In genomic region chrX:105136786-105137185, GRCh38 we compare ENCODE assay signal across 17 cellular contexts.
A peak's percentile ranks its signal among the peaks of the same experiment; 100 is the strongest.
DNase-seq lines count a peak whose midpoint lies in the region; ATAC-seq, FAIRE-seq and TF ChIP-seq lines count a peak whose summit lies in the region.
"Had no signal": no experiment of that assay in that cellular context is flagged by ENCODE, and none has a peak within 500 bp of the region (broad histone marks: within the 10 kb centered on the region; RNA-seq: fewer than 3 reads in every experiment).

No MANE protein-coding gene starts in this region.

- H2BK5ac ChIP-seq in mesendoderm (ENCODE audit: low read length): no peak overlapping the region

- H3K27me3 ChIP-seq in PC-9 (ENCODE audit: insufficient read depth, low read depth) (no peaks in the 10 kb centered on the region), endothelial cell of umbilical vein (ENCODE audit: control insufficient read depth in 2 of 2, insufficient read depth in 2 of 2, low read length in 2 of 2) (no peaks in the 10 kb centered on the region), mesendoderm (ENCODE audit: insufficient read depth, low read length, poor library complexity) (no peaks in the 10 kb centered on the region)
- H3K27me3 ChIP-seq: SJCRH30 had no signal

- POLR2A ChIA-PET in PC-9 (lab: Charles Lee; ENCODE audit: unreplicated experiment) (interaction anchor here (0.5 to 0.6 kb wide), 3 partner anchors 237 to 1607 kb away, joined by 3 to 5 read pairs (median 3); no protein-coding TSS in a partner anchor), endothelial cell of umbilical vein (lab: Charles Lee) (no interaction called here)

- TF ChIP-seq CTCF in PC-9 (conservative IDR thresholded peaks at IDR 0.05) (no peak), endothelial cell of umbilical vein (IDR thresholded peaks at IDR 0.05; ENCODE audit: extremely low read depth in 1 of 2, insufficient read depth in 1 of 2, low read depth in 1 of 2, low read length in 2 of 2) (no peak)

- H2BK15ac ChIP-seq in mesendoderm (replicated peaks; ENCODE audit: low read depth): no peak overlapping the region

- no peak overlapping the region for H4K5ac ChIP-seq in mesendoderm (ENCODE audit: low read length)

- H3K9me1 ChIP-seq in endothelial cell of umbilical vein (replicated peaks; ENCODE audit: control insufficient read depth, extremely low read depth, insufficient read depth, low read length): no peaks in the 10 kb centered on the region

- FAIRE-seq in endothelial cell of umbilical vein (lab: Jason Lieb, UNC): peak; percentile 26
- no peak for FAIRE-seq in frontal cortex (lab: Jason Lieb, UNC)

- peak; percentile 71 for DNase-seq in HT1080 (ENCODE audit: low read depth)
- peak; percentile 50 to 92 for DNase-seq in PC-9
- DNase-seq in endothelial cell of umbilical vein (ENCODE audit: low read depth, low spot score): peak; percentile 24
- DNase-seq in mesendoderm: peak; percentile 16
- DNase-seq in frontal cortex (ENCODE audit: low spot score in 2 of 2): no peak
- DNase-seq in NCI-H1105 (lab: John Stamatoyannopoulos, UW): no peak
- DNase-seq: GDM1, HCEC 1CT, NCI-H1694 treated with DMSO at 0.1 percent for 48 hours, NCI-H2107, NCI-H510A treated with DMSO at 0.1 percent for 48 hours, NCI-H774, OCI-M1, SJCRH30 had no signal

- CTCF ChIA-PET in PC-9 (lab: Charles Lee) (interaction anchor here (1.4 kb wide), 1 partner anchor 53 kb away, joined by 7 read pairs; no protein-coding TSS in a partner anchor), endothelial cell of umbilical vein (lab: Charles Lee) (no interaction called here)

- H3K9me3 ChIP-seq in PC-9 (ENCODE audit: insufficient read depth, low read depth): no peaks in the 10 kb centered on the region
- no peaks in the 10 kb centered on the region for H3K9me3 ChIP-seq in endothelial cell of umbilical vein (replicated peaks; ENCODE audit: control insufficient read depth, insufficient read depth, low read length)
- H3K9me3 ChIP-seq: SJCRH30 had no signal

- H4K20me1 ChIP-seq in PC-9 (ENCODE audit: insufficient read depth) (no peaks in the 10 kb centered on the region), endothelial cell of umbilical vein (replicated peaks; ENCODE audit: control insufficient read depth, extremely low read depth, insufficient read depth, low read length) (no peaks in the 10 kb centered on the region)

- H3K79me1 ChIP-seq in mesendoderm (ENCODE audit: low read length): no peaks in the 10 kb centered on the region

- no peak overlapping the region for H2BK120ac ChIP-seq in mesendoderm (ENCODE audit: low read depth, low read length)

- H3K4me1 ChIP-seq in PC-9 (replicated peaks; ENCODE audit: insufficient read depth) (peaks cover 27% of the 10 kb centered on the region), endothelial cell of umbilical vein (ENCODE audit: control insufficient read depth, extremely low read depth, insufficient read depth, low read length) (no peaks in the 10 kb centered on the region), mesendoderm (ENCODE audit: control insufficient read depth, low read depth, low read length) (no peaks in the 10 kb centered on the region)
- H3K4me1 ChIP-seq: SJCRH30 had no signal

- H3K9me2 ChIP-seq in PC-9 (ENCODE audit: insufficient read depth): no peaks in the 10 kb centered on the region; the same call in 1 of the 2 replicates

- H2AFZ ChIP-seq in PC-9 (no peak overlapping the region), endothelial cell of umbilical vein (ENCODE audit: low read depth, low read length) (no peak overlapping the region)
- H2AFZ ChIP-seq: GM23338 had no signal

- no peaks in the 10 kb centered on the region for H3K79me2 ChIP-seq in PC-9 (ENCODE audit: low read depth)
- no peaks in the 10 kb centered on the region for H3K79me2 ChIP-seq in endothelial cell of umbilical vein (ENCODE audit: control insufficient read depth, insufficient read depth, low read length)
- H3K79me2 ChIP-seq in mesendoderm (ENCODE audit: control insufficient read depth, insufficient read depth, low read length): no peaks in the 10 kb centered on the region

- no peak overlapping the region for H3K4ac ChIP-seq in mesendoderm (ENCODE audit: low read depth, low read length)

- H3K4me2 ChIP-seq in PC-9: peak overlapping the region; percentile 22; the same call in 1 of the 2 replicates
- no peak overlapping the region for H3K4me2 ChIP-seq in endothelial cell of umbilical vein (ENCODE audit: insufficient read depth, low read length)
- H3K4me2 ChIP-seq in mesendoderm (ENCODE audit: low read length): no peak overlapping the region
- H3K4me2 ChIP-seq: GM23338 had no signal

- BruUV-seq in PC-9 (replicated peaks; lab: Mats Ljungman, UMichigan): no TSS peak
- BruUV-seq in endothelial cell of umbilical vein (replicated peaks; lab: Mats Ljungman, UMichigan): no TSS peak

- intact Hi-C loops in PC-9 (cut with micrococcal nuclease; ENCODE audit: unreplicated experiment): no loop called here
- intact Hi-C loops in endothelial cell of umbilical vein (cut with micrococcal nuclease): no loop called here

- peaks cover 14% of the 10 kb centered on the region; the same call in 1 of the 2 replicates for H3F3A ChIP-seq in PC-9 (ENCODE audit: insufficient read depth, low read depth)

- no peak overlapping the region for H3K23ac ChIP-seq in mesendoderm (ENCODE audit: low read length)

- no peak for ATAC-seq in GM19463 (IDR thresholded peaks at IDR 0.05; ENCODE audit: unreplicated experiment)
- ATAC-seq: GM23338 had no signal

- H3K36me3 ChIP-seq in PC-9 (ENCODE audit: low read depth) (no peaks in the 10 kb centered on the region), endothelial cell of umbilical vein (ENCODE audit: control insufficient read depth in 2 of 2, extremely low read depth in 1 of 2, insufficient read depth in 2 of 2, low read length in 2 of 2) (no peaks in the 10 kb centered on the region), mesendoderm (ENCODE audit: control insufficient read depth, insufficient read depth, low read length) (no peaks in the 10 kb centered on the region)
- H3K36me3 ChIP-seq: SJCRH30 had no signal

- H3K56ac ChIP-seq in mesendoderm (ENCODE audit: low read length): no peak overlapping the region

- H3K18ac ChIP-seq in mesendoderm (ENCODE audit: low read length): no peak overlapping the region

- no peak overlapping the region for H3K4me3 ChIP-seq in PC-9
- H3K4me3 ChIP-seq in endothelial cell of umbilical vein (replicated peaks in 1 of 3; ENCODE audit: insufficient read depth in 1 of 3, low read depth in 1 of 3, low read length in 3 of 3): no peak overlapping the region
- no peak overlapping the region for H3K4me3 ChIP-seq in mesendoderm (ENCODE audit: low read length)
- H3K4me3 ChIP-seq: GM23338, SJCRH30 had no signal

- H2AK5ac ChIP-seq in mesendoderm (ENCODE audit: low read length): no peak overlapping the region

- TF ChIP-seq POLR2A in endothelial cell of umbilical vein (IDR thresholded peaks at IDR 0.05; ENCODE audit: low read depth, low read length): no peak

- H3K27ac ChIP-seq in PC-9: peak overlapping the region; percentile 58
- H3K27ac ChIP-seq in endothelial cell of umbilical vein (ENCODE audit: insufficient read depth, low read depth, low read length): no peak overlapping the region
- H3K27ac ChIP-seq in mesendoderm (ENCODE audit: low read depth, low read length): no peak overlapping the region
- H3K27ac ChIP-seq: C4-2B, SJCRH30 had no signal

- H4K8ac ChIP-seq in mesendoderm (ENCODE audit: low read depth, low read length): no peak overlapping the region

- H3K9ac ChIP-seq in endothelial cell of umbilical vein (replicated peaks; ENCODE audit: extremely low read depth, insufficient read depth, low read length) (no peak overlapping the region), mesendoderm (ENCODE audit: low read length) (no peak overlapping the region)

- dilution Hi-C loops in endothelial cell of umbilical vein (cut with MboI; ENCODE audit: extremely low pct_ligation_motif_present, low sequenced_read_pairs): no loop called here

TF ChIP-seq in endothelial cell of umbilical vein, 7 proteins besides CTCF, POLR2A, EP300 and RAD21:
- TF ChIP-seq GATA2 (IDR thresholded peaks at IDR 0.05; ENCODE audit: insufficient read depth, insufficient read length, low read depth, low read length) (peak; percentile 93), EZH2 (IDR thresholded peaks at IDR 0.05; ENCODE audit: borderline replicate concordance, low read depth, low read length, severe bottlenecking) (no peak), MYC (IDR thresholded peaks at IDR 0.05; ENCODE audit: low read depth, low read length) (no peak), MAX (IDR thresholded peaks at IDR 0.05; ENCODE audit: insufficient read depth, insufficient read length) (no peak), JUN (IDR thresholded peaks at IDR 0.05; ENCODE audit: borderline replicate concordance, insufficient read depth, insufficient read length, low read depth) (no peak), FOS (IDR thresholded peaks at IDR 0.05; ENCODE audit: borderline replicate concordance, insufficient read depth, low read length) (peak; percentile 53), POLR2AphosphoS5 (IDR thresholded peaks at IDR 0.05; ENCODE audit: insufficient read depth, low read depth, low read length) (no peak)
TF ChIP-seq in endothelial cell of umbilical vein: peak in this region for 2.

Comparison
In these comparisons a context has a peak if more than half of its experiments do, and no peak if none do; other contexts are left out.
1. DNase-seq: peak in HT1080 (single experiment), PC-9 (2 of 2), endothelial cell of umbilical vein (single experiment) and mesendoderm (single experiment); none in frontal cortex (0 of 2) and NCI-H1105 (single experiment).